ENCODE assay signal across 8 cellular contexts in the genomic region with DNA sequence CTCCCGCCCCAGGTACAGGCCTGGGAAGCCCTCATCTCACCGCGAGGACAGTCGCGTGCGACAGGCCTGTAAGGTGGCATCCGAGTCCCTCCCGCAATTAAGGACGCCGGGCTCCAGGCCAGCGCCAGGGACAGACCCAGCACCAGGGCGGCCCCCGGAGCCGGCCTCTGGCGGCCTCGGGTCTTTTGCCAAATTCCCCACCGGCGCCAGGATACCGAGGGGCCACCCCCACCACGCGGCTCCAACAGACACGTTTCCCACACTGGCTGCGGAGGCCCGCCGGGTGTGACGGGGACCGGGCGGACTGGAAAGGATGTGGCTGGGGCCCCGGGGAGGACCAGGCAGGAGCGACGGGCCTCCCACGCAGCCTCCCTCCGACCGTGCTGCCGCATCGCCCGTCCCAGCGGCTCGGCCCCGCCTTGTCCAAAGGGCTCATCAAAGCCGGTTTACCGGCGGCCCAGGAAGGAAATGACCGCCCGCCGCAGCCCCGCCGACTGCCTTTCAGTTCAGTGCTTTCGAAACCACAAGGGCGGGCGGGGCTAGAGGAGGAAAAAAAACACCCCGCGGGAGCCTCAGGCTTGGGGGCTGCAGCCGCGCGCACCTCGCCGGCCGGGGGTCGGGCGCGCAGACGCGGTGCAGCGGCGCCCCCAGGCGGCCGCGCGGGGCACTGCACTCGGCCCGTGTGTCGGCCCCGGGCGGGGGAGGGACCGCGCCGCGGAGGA. TPM values are rescaled to one million over a fixed set of nuclear protein-coding genes. Genes with fewer than 3 reads are reported as not detected.
DNase-seq lines count a peak whose midpoint lies in the region; ATAC-seq and TF ChIP-seq lines count a peak whose summit lies in the region.

No MANE protein-coding gene starts in this region.

- no peaks in the 10 kb centered on the region for H3K9me3 Mint-ChIP-seq in activated T-cell treated with anti-CD3 and anti-CD28 coated beads, Interleukin-2, amount 50 U/mL, for 72 hours
- H3K9me3 Mint-ChIP-seq in naive thymus-derived CD8-positive, alpha-beta T cell = no peaks in the 10 kb centered on the region
- H3K9me3 Mint-ChIP-seq in stimulated activated naive B cell treated with anti-CD40 and anti-IgM and Interleukin-4, amounts not matched to agents 10 μg/mL and 1 μg/mL and 100 μg/mL, for 72 hours = no peaks in the 10 kb centered on the region

- H3K4me3 Mint-ChIP-seq in activated T-cell treated with anti-CD3 and anti-CD28 coated beads, Interleukin-2, amount 50 U/mL, for 72 hours = peak overlapping the region; percentile 58 to 64
- peak overlapping the region; percentile 56 to 76 (median 69) for H3K4me3 Mint-ChIP-seq in naive thymus-derived CD8-positive, alpha-beta T cell
- H3K4me3 Mint-ChIP-seq in stimulated activated naive B cell treated with anti-CD40 and anti-IgM and Interleukin-4, amounts not matched to agents 10 μg/mL and 1 μg/mL and 100 μg/mL, for 72 hours = peak overlapping the region; percentile 74 to 87

- H3K36me3 Mint-ChIP-seq in activated T-cell treated with anti-CD3 and anti-CD28 coated beads, Interleukin-2, amount 50 U/mL, for 72 hours (ENCODE audit: insufficient read depth in 2 of 2) = no peaks in the 10 kb centered on the region
- peaks cover 0 to 2% (median 0%) of the 10 kb centered on the region in 3 donors for H3K36me3 Mint-ChIP-seq in naive thymus-derived CD8-positive, alpha-beta T cell
- peaks cover 2 to 17% of the 10 kb centered on the region in 2 donors for H3K36me3 Mint-ChIP-seq in stimulated activated naive B cell treated with anti-CD40 and anti-IgM and Interleukin-4, amounts not matched to agents 10 μg/mL and 1 μg/mL and 100 μg/mL, for 72 hours

- DNase-seq in DMS79 treated with DMSO at 0.1 percent for 48 hours (lab: John Stamatoyannopoulos, UW) (peak; percentile 95), OCI-M2 (lab: John Stamatoyannopoulos, UW; ENCODE audit: unreplicated experiment) (peak; percentile 26), fibroblast of gingiva (ENCODE audit: low read depth) (peak; percentile 93)
- peak; percentile 93 for DNase-seq in activated T-cell treated with anti-CD3 and anti-CD28 coated beads, Interleukin-2, amount 50 U/mL, for 72 hours
- DNase-seq in naive thymus-derived CD8-positive, alpha-beta T cell = peak; percentile 84 to 95 (median 92)
- DNase-seq in stimulated activated naive B cell treated with anti-CD40 and anti-IgM and Interleukin-4, amounts not matched to agents 10 μg/mL and 1 μg/mL and 100 μg/mL, for 72 hours = peak; percentile 91

- peaks cover 21% of the 10 kb centered on the region for H3K4me1 Mint-ChIP-seq in activated T-cell treated with anti-CD3 and anti-CD28 coated beads, Interleukin-2, amount 50 U/mL, for 72 hours (ENCODE audit: low read depth)
- peaks cover 19 to 39% (median 36%) of the 10 kb centered on the region in 4 donors for H3K4me1 Mint-ChIP-seq in naive thymus-derived CD8-positive, alpha-beta T cell
- peaks cover 21 to 34% of the 10 kb centered on the region in 2 donors for H3K4me1 Mint-ChIP-seq in stimulated activated naive B cell treated with anti-CD40 and anti-IgM and Interleukin-4, amounts not matched to agents 10 μg/mL and 1 μg/mL and 100 μg/mL, for 72 hours

- TF ChIP-seq RAD21 in Ishikawa (IDR thresholded peaks at IDR 0.05; ENCODE audit: low read depth) = peak; percentile 63; the same call in 1 of the 2 replicates

- POLR2A ChIA-PET in naive thymus-derived CD8-positive, alpha-beta T cell (lab: Charles Lee) = interaction anchor here (1.2 to 3.5 kb wide), 5 partner anchors 9 to 587 kb away, joined by 4 to 21 read pairs (median 10); partner anchors contain the start of genes LSG1 and XXYLT1

- no peaks in the 10 kb centered on the region for H3K27me3 Mint-ChIP-seq in activated T-cell treated with anti-CD3 and anti-CD28 coated beads, Interleukin-2, amount 50 U/mL, for 72 hours (ENCODE audit: low read depth)
- H3K27me3 Mint-ChIP-seq in naive thymus-derived CD8-positive, alpha-beta T cell = no peaks in the 10 kb centered on the region
- no peaks in the 10 kb centered on the region for H3K27me3 Mint-ChIP-seq in stimulated activated naive B cell treated with anti-CD40 and anti-IgM and Interleukin-4, amounts not matched to agents 10 μg/mL and 1 μg/mL and 100 μg/mL, for 72 hours

- peak; percentile 31; the same call in 1 of the 2 replicates for TF ChIP-seq EP300 in Ishikawa (IDR thresholded peaks at IDR 0.05; ENCODE audit: borderline replicate concordance)

- H3K27ac Mint-ChIP-seq in activated T-cell treated with anti-CD3 and anti-CD28 coated beads, Interleukin-2, amount 50 U/mL, for 72 hours = no peak overlapping the region
- H3K27ac Mint-ChIP-seq in naive thymus-derived CD8-positive, alpha-beta T cell = peak overlapping the region; percentile 51 to 95 (median 86)
- H3K27ac Mint-ChIP-seq in stimulated activated naive B cell treated with anti-CD40 and anti-IgM and Interleukin-4, amounts not matched to agents 10 μg/mL and 1 μg/mL and 100 μg/mL, for 72 hours = peak overlapping the region; percentile 86

- ATAC-seq in GM21576 (IDR thresholded peaks at IDR 0.05; ENCODE audit: unreplicated experiment) = peak; percentile 73
- ATAC-seq in activated T-cell treated with anti-CD3 and anti-CD28 coated beads, Interleukin-2, amount 50 U/mL, for 72 hours (replicated peaks in 1 of 2) = peak; percentile 79 to 80
- peak; percentile 80 to 81 for ATAC-seq in naive thymus-derived CD8-positive, alpha-beta T cell
- ATAC-seq in stimulated activated naive B cell treated with anti-CD40 and anti-IgM and Interleukin-4, amounts not matched to agents 10 μg/mL and 1 μg/mL and 100 μg/mL, for 72 hours (replicated peaks) = peak; percentile 82 to 88

TF ChIP-seq in Ishikawa, 13 proteins besides CTCF, POLR2A, EP300 and RAD21:
- TF ChIP-seq ZBTB7A (IDR thresholded peaks at IDR 0.05; ENCODE audit: low read depth) = peak; percentile 50; the same call in 1 of the 2 replicates
- TF ChIP-seq REST (IDR thresholded peaks at IDR 0.05; ENCODE audit: low read depth) = no peak
- TF ChIP-seq TCF12 (IDR thresholded peaks at IDR 0.05; ENCODE audit: low read depth) = no peak; the same call in 1 of the 2 replicates
- TF ChIP-seq TAF1 (IDR thresholded peaks at IDR 0.05; ENCODE audit: low read depth) = peak; percentile 63; the same call in 1 of the 2 replicates
- TF ChIP-seq FOXM1 (IDR thresholded peaks at IDR 0.05; ENCODE audit: borderline replicate concordance, low read depth) = peak; percentile 59
- peak; percentile 75 for TF ChIP-seq CEBPB (IDR thresholded peaks at IDR 0.05)
- no peak; the same call in 1 of the 2 replicates for TF ChIP-seq YY1 (IDR thresholded peaks at IDR 0.05; ENCODE audit: low read depth)
- TF ChIP-seq EGR1 (IDR thresholded peaks at IDR 0.05) = peak; percentile 88
- TF ChIP-seq TEAD4 (IDR thresholded peaks at IDR 0.05) = peak; percentile 14; the same call in 1 of the 2 replicates
- no peak for TF ChIP-seq NFIC (IDR thresholded peaks at IDR 0.05)
- peak; percentile 90 for TF ChIP-seq MAX (IDR thresholded peaks at IDR 0.05)
- no peak for TF ChIP-seq USF1 (IDR thresholded peaks at IDR 0.05)
- no peak for TF ChIP-seq CREB1 (IDR thresholded peaks at IDR 0.05; ENCODE audit: low read depth)

RNA-seq across cellular contexts. Expression of gene XXYLT1, which starts 11.2 kb away (rescaled TPM):
- 1 to 10 TPM; 6.2 to 6.6 TPM for total RNA-seq in activated T-cell treated with anti-CD3 and anti-CD28 coated beads, Interleukin-2, amount 50 U/mL, for 72 hours
- total RNA-seq in naive thymus-derived CD8-positive, alpha-beta T cell = 1 to 10 TPM; 5.4 to 5.6 TPM
- polyA plus RNA-seq in naive thymus-derived CD8-positive, alpha-beta T cell = 1 to 10 TPM; 6.3 to 8.3 (median 7.2) TPM

Comparison
In these comparisons a context has a peak if more than half of its experiments do, and no peak if none do; other contexts are left out.
1. Peak in every context shown above with its lines: DNase-seq and ATAC-seq.
2. DNase-seq: peak in every context shown above with its lines; median percentile 95 in DMS79 treated with DMSO at 0.1 percent for 48 hours; 93 in activated T-cell treated with anti-CD3 and anti-CD28 coated beads, Interleukin-2, amount 50 U/mL, for 72 hours; 93 in fibroblast of gingiva; 92 in naive thymus-derived CD8-positive, alpha-beta T cell; 91 in stimulated activated naive B cell treated with anti-CD40 and anti-IgM and Interleukin-4, amounts not matched to agents 10 μg/mL and 1 μg/mL and 100 μg/mL, for 72 hours; 26 in OCI-M2.